10 cellular contexts compared by ENCODE assay signal in genomic region chr1:59214764-59215208, GRCh38.
DNase-seq lines count a peak whose midpoint lies in the region; ATAC-seq and TF ChIP-seq lines count a peak whose summit lies in the region.
"Had no signal": no experiment of that assay in that cellular context is flagged by ENCODE, and none has a peak within 500 bp of the region (broad histone marks: within the 10 kb centered on the region; RNA-seq: fewer than 3 reads in every experiment).

No MANE protein-coding gene starts in this region.

- no TSS peak for BruUV-seq in A673 (replicated peaks; lab: Mats Ljungman, UMichigan)

- peaks cover 6% of the 10 kb centered on the region for H3K4me1 ChIP-seq in SJSA1 (replicated peaks)
- peaks cover 2% of the 10 kb centered on the region in 2 donors for H3K4me1 ChIP-seq in left lung
- H3K4me1 ChIP-seq in upper lobe of right lung: peaks cover 8% of the 10 kb centered on the region
- no peaks in the 10 kb centered on the region for H3K4me1 ChIP-seq in A673 (ENCODE audit: insufficient read depth, low read length, poor library complexity, severe bottlenecking)

- ATAC-seq in left lung: peak; percentile 96
- peak; percentile 92 for ATAC-seq in upper lobe of right lung
- ATAC-seq in HG03432 (IDR thresholded peaks at IDR 0.05; ENCODE audit: unreplicated experiment): no peak

- 80 to 86% methylated on average over 6 of the region's 6 CpGs for WGBS in lower leg skin, 2 donors

- intact Hi-C loops in left lung (cut with DNase I): no loop called here
- intact Hi-C loops in upper lobe of right lung (cut with DNase I): no loop called here
- intact Hi-C loops in A673 (cut with micrococcal nuclease; ENCODE audit: unreplicated experiment): no loop called here
- intact Hi-C loops in lower leg skin (cut with DNase I; ENCODE audit: low total_unique reads): no loop called here

- POLR2A ChIA-PET in A673 (lab: Charles Lee; ENCODE audit: low non-redundant PET): no interaction called here

- CTCF ChIA-PET in A673 (lab: Charles Lee): no interaction called here

- H3K27ac ChIP-seq in SJSA1 (no peak overlapping the region), left lung (no peak overlapping the region), upper lobe of right lung (no peak overlapping the region), A673 (ENCODE audit: low read depth, low read length, poor library complexity, severe bottlenecking) (no peak overlapping the region)

- DNase-seq in NCI-H146 treated with DMSO at 0.1 percent for 48 hours (lab: John Stamatoyannopoulos, UW; ENCODE audit: unreplicated experiment) (peak; percentile 68), SJSA1 (ENCODE audit: low read depth in 1 of 2, low spot score in 2 of 2) (peak; percentile 46 to 58), left lung (peak; percentile 69 to 74), upper lobe of right lung (peak; percentile 74), A673 (ENCODE audit: low spot score) (no peak), NCI-H226 (no peak), lower leg skin (ENCODE audit: low spot score in 2 of 2) (no peak)
- DNase-seq: activated CD8-positive, alpha-beta memory T cell treated with anti-CD3 and anti-CD28 coated beads for 24 hours; DMS79 treated with DMSO at 0.1 percent for 48 hours had no signal

- no peak overlapping the region for H3K4me3 ChIP-seq in SJSA1
- no peak overlapping the region for H3K4me3 ChIP-seq in left lung
- H3K4me3 ChIP-seq in upper lobe of right lung: no peak overlapping the region
- no peak overlapping the region for H3K4me3 ChIP-seq in A673 (ENCODE audit: low read depth, low read length, poor library complexity, severe bottlenecking)
- H3K4me3 ChIP-seq in lower leg skin (ENCODE audit: low read depth, poor library complexity, severe bottlenecking): no peak overlapping the region

- H3K9me3 ChIP-seq in SJSA1 (replicated peaks) (0 out of 2 replicates have a peak, but pooled peaks cover 3% of the 10 kb centered on the region), left lung (no peaks in the 10 kb centered on the region), upper lobe of right lung (no peaks in the 10 kb centered on the region), A673 (ENCODE audit: low read depth, low read length, poor library complexity, severe bottlenecking) (no peaks in the 10 kb centered on the region)

- TF ChIP-seq CTCF in left lung (IDR thresholded peaks at IDR 0.05) (no peak), upper lobe of right lung (IDR thresholded peaks at IDR 0.05) (no peak), A673 (conservative IDR thresholded peaks at IDR 0.05; ENCODE audit: low read depth, low read length) (no peak), lower leg skin (IDR thresholded peaks at IDR 0.05) (no peak)

- TF ChIP-seq POLR2A in lower leg skin (IDR thresholded peaks at IDR 0.05): no peak

- H3K27me3 ChIP-seq in SJSA1 (replicated peaks): no peaks in the 10 kb centered on the region
- no peaks in the 10 kb centered on the region for H3K27me3 ChIP-seq in left lung
- no peaks in the 10 kb centered on the region for H3K27me3 ChIP-seq in upper lobe of right lung
- no peaks in the 10 kb centered on the region for H3K27me3 ChIP-seq in A673 (replicated peaks; ENCODE audit: insufficient read depth, low read depth, low read length, poor library complexity)

- H3K36me3 ChIP-seq in SJSA1 (no peaks in the 10 kb centered on the region), left lung (no peaks in the 10 kb centered on the region), upper lobe of right lung (no peaks in the 10 kb centered on the region), A673 (ENCODE audit: insufficient read depth, low read length, poor library complexity, severe bottlenecking) (no peaks in the 10 kb centered on the region)

Comparison
In these comparisons a context has a peak if more than half of its experiments do, and no peak if none do; other contexts are left out.
1. DNase-seq: peak in NCI-H146 treated with DMSO at 0.1 percent for 48 hours (single experiment), SJSA1 (2 of 2), left lung (2 of 2) and upper lobe of right lung (single experiment); none in A673 (single experiment), NCI-H226 (single experiment) and lower leg skin (0 of 2).